1 cellular context compared by ENCODE assay signal in the genomic region with DNA sequence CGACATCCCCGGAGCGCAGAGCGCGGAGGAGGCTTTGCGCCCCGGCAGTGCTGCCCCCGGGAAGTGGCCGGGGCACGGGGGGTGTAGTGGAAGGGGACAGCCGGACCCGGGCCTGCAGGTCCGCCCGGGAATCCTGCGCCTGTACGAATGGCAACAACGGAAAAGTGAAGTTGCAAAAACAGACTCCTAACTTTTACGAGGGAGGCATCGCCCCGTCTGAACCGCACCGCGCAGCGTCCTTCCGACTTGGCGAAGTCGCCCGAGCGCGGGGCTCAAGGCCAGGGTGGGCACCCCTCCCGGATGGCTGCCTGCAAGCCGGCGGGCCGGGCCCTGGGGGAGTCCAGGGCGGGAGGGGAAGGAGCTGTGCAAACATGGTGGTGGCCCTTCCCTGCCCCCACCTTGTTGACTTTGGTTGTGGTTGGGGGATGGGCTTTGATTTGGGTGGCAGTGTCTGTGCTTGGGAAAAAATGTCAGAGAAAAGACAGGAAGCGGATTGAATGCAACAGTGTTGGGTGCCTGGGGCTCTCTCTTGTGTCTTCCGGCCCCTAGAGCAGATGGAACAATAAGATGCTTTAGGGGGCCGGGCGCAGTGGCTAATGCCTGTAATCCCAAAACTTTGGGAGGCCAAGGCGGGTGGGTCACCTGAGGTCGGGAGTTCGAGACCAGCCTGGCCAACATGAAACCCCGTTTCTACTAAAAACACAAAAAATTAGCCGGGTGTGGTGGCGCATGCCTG.
TF ChIP-seq lines count a peak whose summit lies in the region.

No MANE protein-coding gene starts in this region.

TF ChIP-seq in HepG2, 621 proteins besides CTCF, POLR2A, EP300 and RAD21 (continued from another document and continues in another):
- TF ChIP-seq ARHGAP35 (CRISPR knock-in tag; IDR thresholded peaks at IDR 0.05; ENCODE audit: borderline replicate concordance) (peak; percentile 63; the same call in 1 of the 2 replicates), ZFAT (CRISPR knock-in tag; conservative IDR thresholded peaks at IDR 0.05) (0 out of 2 replicates have a peak, but pooled peaks have one; percentile 57), SNAI1 (CRISPR knock-in tag; IDR thresholded peaks at IDR 0.05; ENCODE audit: borderline replicate concordance) (no peak), ZEB1 (IDR thresholded peaks at IDR 0.05; ENCODE audit: insufficient replicate concordance, low read depth) (no peak), RARA (CRISPR knock-in tag; IDR thresholded peaks at IDR 0.05) (peak; percentile 93), ZNF746 (CRISPR knock-in tag; IDR thresholded peaks at IDR 0.05) (peak; percentile 94), SP140L (CRISPR knock-in tag; IDR thresholded peaks at IDR 0.05; ENCODE audit: borderline replicate concordance) (0 out of 2 replicates have a peak, but pooled peaks have one; percentile 77), ZNF570 (CRISPR knock-in tag; IDR thresholded peaks at IDR 0.05; ENCODE audit: borderline replicate concordance) (0 out of 2 replicates have a peak, but pooled peaks have one; percentile 44), SRY (CRISPR knock-in tag; IDR thresholded peaks at IDR 0.05) (peak; percentile 80), NCOA1 (CRISPR knock-in tag; IDR thresholded peaks at IDR 0.05) (no peak), NFYB (CRISPR knock-in tag; IDR thresholded peaks at IDR 0.05) (no peak), KAT7 (CRISPR knock-in tag; IDR thresholded peaks at IDR 0.05; ENCODE audit: borderline replicate concordance) (0 out of 2 replicates have a peak, but pooled peaks have one; percentile 81), ZNF776 (CRISPR knock-in tag; IDR thresholded peaks at IDR 0.05) (no peak; the same call in 1 of the 2 replicates), MXI1 (IDR thresholded peaks at IDR 0.05; ENCODE audit: borderline replicate concordance, low read depth, low read length) (peak; percentile 27; the same call in 1 of the 3 replicates), SMC3 (IDR thresholded peaks at IDR 0.05; ENCODE audit: low read length) (no peak), ZNF367 (CRISPR knock-in tag; IDR thresholded peaks at IDR 0.05; ENCODE audit: borderline replicate concordance) (peak; percentile 92; the same call in 1 of the 2 replicates), MIER2 (CRISPR knock-in tag; IDR thresholded peaks at IDR 0.05) (peak; percentile 86; the same call in 1 of the 2 replicates), KLF15 (CRISPR knock-in tag; IDR thresholded peaks at IDR 0.05; ENCODE audit: borderline replicate concordance) (no peak; the same call in 1 of the 2 replicates), EEA1 (CRISPR knock-in tag; IDR thresholded peaks at IDR 0.05; ENCODE audit: borderline replicate concordance) (no peak; the same call in 1 of the 2 replicates), ZNF556 (CRISPR knock-in tag; IDR thresholded peaks at IDR 0.05; ENCODE audit: borderline replicate concordance) (peak; percentile 93), HOXD1 (CRISPR knock-in tag; IDR thresholded peaks at IDR 0.05) (peak; percentile 75; the same call in 1 of the 2 replicates), ETV5 (CRISPR knock-in tag; IDR thresholded peaks at IDR 0.05; ENCODE audit: borderline replicate concordance) (peak; percentile 91), ZMAT3 (CRISPR knock-in tag; conservative IDR thresholded peaks at IDR 0.05) (peak; percentile 60; the same call in 1 of the 2 replicates), CBX5 (CRISPR knock-in tag; IDR thresholded peaks at IDR 0.05; ENCODE audit: borderline replicate concordance) (peak; percentile 96; the same call in 1 of the 2 replicates), ZSCAN9 (CRISPR knock-in tag; IDR thresholded peaks at IDR 0.05; ENCODE audit: borderline replicate concordance) (no peak; the same call in 1 of the 2 replicates), ZNF30 (CRISPR knock-in tag; IDR thresholded peaks at IDR 0.05) (no peak)
- TF ChIP-seq, protein P1, sequence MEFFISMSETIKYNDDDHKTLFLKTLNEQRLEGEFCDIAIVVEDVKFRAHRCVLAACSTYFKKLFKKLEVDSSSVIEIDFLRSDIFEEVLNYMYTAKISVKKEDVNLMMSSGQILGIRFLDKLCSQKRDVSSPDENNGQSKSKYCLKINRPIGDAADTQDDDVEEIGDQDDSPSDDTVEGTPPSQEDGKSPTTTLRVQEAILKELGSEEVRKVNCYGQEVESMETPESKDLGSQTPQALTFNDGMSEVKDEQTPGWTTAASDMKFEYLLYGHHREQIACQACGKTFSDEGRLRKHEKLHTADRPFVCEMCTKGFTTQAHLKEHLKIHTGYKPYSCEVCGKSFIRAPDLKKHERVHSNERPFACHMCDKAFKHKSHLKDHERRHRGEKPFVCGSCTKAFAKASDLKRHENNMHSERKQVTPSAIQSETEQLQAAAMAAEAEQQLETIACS (CRISPR knock-in tag; IDR thresholded peaks at IDR 0.05), result peak; percentile 18; the same call in 1 of the 2 replicates
- TF ChIP-seq, protein P2, sequence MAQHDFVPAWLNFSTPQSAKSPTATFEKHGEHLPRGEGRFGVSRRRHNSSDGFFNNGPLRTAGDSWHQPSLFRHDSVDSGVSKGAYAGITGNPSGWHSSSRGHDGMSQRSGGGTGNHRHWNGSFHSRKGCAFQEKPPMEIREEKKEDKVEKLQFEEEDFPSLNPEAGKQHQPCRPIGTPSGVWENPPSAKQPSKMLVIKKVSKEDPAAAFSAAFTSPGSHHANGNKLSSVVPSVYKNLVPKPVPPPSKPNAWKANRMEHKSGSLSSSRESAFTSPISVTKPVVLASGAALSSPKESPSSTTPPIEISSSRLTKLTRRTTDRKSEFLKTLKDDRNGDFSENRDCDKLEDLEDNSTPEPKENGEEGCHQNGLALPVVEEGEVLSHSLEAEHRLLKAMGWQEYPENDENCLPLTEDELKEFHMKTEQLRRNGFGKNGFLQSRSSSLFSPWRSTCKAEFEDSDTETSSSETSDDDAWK (CRISPR knock-in tag; IDR thresholded peaks at IDR 0.05), result no peak
- TF ChIP-seq, protein P3, sequence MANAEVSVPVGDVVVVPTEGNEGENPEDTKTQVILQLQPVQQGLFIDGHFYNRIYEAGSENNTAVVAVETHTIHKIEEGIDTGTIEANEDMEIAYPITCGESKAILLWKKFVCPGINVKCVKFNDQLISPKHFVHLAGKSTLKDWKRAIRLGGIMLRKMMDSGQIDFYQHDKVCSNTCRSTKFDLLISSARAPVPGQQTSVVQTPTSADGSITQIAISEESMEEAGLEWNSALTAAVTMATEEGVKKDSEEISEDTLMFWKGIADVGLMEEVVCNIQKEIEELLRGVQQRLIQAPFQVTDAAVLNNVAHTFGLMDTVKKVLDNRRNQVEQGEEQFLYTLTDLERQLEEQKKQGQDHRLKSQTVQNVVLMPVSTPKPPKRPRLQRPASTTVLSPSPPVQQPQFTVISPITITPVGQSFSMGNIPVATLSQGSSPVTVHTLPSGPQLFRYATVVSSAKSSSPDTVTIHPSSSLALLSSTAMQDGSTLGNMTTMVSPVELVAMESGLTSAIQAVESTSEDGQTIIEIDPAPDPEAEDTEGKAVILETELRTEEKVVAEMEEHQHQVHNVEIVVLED (CRISPR knock-in tag; IDR thresholded peaks at IDR 0.05; ENCODE audit: borderline replicate concordance), result peak; percentile 62; the same call in 1 of the 2 replicates
- TF ChIP-seq, protein P4, sequence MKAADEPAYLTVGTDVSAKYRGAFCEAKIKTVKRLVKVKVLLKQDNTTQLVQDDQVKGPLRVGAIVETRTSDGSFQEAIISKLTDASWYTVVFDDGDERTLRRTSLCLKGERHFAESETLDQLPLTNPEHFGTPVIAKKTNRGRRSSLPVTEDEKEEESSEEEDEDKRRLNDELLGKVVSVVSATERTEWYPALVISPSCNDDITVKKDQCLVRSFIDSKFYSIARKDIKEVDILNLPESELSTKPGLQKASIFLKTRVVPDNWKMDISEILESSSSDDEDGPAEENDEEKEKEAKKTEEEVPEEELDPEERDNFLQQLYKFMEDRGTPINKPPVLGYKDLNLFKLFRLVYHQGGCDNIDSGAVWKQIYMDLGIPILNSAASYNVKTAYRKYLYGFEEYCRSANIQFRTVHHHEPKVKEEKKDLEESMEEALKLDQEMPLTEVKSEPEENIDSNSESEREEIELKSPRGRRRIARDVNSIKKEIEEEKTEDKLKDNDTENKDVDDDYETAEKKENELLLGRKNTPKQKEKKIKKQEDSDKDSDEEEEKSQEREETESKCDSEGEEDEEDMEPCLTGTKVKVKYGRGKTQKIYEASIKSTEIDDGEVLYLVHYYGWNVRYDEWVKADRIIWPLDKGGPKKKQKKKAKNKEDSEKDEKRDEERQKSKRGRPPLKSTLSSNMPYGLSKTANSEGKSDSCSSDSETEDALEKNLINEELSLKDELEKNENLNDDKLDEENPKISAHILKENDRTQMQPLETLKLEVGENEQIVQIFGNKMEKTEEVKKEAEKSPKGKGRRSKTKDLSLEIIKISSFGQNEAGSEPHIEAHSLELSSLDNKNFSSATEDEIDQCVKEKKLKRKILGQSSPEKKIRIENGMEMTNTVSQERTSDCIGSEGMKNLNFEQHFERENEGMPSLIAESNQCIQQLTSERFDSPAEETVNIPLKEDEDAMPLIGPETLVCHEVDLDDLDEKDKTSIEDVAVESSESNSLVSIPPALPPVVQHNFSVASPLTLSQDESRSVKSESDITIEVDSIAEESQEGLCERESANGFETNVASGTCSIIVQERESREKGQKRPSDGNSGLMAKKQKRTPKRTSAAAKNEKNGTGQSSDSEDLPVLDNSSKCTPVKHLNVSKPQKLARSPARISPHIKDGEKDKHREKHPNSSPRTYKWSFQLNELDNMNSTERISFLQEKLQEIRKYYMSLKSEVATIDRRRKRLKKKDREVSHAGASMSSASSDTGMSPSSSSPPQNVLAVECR (CRISPR knock-in tag; IDR thresholded peaks at IDR 0.05; ENCODE audit: borderline replicate concordance), result peak; percentile 85; the same call in 1 of the 2 replicates
- TF ChIP-seq, protein P5, sequence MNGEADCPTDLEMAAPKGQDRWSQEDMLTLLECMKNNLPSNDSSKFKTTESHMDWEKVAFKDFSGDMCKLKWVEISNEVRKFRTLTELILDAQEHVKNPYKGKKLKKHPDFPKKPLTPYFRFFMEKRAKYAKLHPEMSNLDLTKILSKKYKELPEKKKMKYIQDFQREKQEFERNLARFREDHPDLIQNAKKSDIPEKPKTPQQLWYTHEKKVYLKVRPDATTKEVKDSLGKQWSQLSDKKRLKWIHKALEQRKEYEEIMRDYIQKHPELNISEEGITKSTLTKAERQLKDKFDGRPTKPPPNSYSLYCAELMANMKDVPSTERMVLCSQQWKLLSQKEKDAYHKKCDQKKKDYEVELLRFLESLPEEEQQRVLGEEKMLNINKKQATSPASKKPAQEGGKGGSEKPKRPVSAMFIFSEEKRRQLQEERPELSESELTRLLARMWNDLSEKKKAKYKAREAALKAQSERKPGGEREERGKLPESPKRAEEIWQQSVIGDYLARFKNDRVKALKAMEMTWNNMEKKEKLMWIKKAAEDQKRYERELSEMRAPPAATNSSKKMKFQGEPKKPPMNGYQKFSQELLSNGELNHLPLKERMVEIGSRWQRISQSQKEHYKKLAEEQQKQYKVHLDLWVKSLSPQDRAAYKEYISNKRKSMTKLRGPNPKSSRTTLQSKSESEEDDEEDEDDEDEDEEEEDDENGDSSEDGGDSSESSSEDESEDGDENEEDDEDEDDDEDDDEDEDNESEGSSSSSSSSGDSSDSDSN (CRISPR knock-in tag; IDR thresholded peaks at IDR 0.05), result peak; percentile 88
- TF ChIP-seq, protein P6, sequence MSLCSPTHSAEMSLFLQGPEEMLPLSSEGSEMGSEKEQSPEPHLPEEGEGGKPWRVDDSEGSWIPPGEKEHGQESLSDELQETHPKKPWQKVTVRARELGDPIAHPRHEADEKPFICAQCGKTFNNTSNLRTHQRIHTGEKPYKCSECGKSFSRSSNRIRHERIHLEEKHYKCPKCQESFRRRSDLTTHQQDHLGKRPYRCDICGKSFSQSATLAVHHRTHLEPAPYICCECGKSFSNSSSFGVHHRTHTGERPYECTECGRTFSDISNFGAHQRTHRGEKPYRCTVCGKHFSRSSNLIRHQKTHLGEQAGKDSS (CRISPR knock-in tag; IDR thresholded peaks at IDR 0.05; ENCODE audit: borderline replicate concordance, low read depth), result peak; percentile 93; the same call in 1 of the 2 replicates
- TF ChIP-seq, protein P7, sequence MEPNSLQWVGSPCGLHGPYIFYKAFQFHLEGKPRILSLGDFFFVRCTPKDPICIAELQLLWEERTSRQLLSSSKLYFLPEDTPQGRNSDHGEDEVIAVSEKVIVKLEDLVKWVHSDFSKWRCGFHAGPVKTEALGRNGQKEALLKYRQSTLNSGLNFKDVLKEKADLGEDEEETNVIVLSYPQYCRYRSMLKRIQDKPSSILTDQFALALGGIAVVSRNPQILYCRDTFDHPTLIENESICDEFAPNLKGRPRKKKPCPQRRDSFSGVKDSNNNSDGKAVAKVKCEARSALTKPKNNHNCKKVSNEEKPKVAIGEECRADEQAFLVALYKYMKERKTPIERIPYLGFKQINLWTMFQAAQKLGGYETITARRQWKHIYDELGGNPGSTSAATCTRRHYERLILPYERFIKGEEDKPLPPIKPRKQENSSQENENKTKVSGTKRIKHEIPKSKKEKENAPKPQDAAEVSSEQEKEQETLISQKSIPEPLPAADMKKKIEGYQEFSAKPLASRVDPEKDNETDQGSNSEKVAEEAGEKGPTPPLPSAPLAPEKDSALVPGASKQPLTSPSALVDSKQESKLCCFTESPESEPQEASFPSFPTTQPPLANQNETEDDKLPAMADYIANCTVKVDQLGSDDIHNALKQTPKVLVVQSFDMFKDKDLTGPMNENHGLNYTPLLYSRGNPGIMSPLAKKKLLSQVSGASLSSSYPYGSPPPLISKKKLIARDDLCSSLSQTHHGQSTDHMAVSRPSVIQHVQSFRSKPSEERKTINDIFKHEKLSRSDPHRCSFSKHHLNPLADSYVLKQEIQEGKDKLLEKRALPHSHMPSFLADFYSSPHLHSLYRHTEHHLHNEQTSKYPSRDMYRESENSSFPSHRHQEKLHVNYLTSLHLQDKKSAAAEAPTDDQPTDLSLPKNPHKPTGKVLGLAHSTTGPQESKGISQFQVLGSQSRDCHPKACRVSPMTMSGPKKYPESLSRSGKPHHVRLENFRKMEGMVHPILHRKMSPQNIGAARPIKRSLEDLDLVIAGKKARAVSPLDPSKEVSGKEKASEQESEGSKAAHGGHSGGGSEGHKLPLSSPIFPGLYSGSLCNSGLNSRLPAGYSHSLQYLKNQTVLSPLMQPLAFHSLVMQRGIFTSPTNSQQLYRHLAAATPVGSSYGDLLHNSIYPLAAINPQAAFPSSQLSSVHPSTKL (CRISPR knock-in tag; IDR thresholded peaks at IDR 0.05), result peak; percentile 90
- TF ChIP-seq, protein P8, sequence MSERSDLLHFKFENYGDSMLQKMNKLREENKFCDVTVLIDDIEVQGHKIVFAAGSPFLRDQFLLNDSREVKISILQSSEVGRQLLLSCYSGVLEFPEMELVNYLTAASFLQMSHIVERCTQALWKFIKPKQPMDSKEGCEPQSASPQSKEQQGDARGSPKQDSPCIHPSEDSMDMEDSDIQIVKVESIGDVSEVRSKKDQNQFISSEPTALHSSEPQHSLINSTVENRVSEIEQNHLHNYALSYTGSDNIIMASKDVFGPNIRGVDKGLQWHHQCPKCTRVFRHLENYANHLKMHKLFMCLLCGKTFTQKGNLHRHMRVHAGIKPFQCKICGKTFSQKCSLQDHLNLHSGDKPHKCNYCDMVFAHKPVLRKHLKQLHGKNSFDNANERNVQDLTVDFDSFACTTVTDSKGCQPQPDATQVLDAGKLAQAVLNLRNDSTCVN (CRISPR knock-in tag; IDR thresholded peaks at IDR 0.05; ENCODE audit: borderline replicate concordance), result peak; percentile 87; the same call in 1 of the 2 replicates
- TF ChIP-seq, protein P9, sequence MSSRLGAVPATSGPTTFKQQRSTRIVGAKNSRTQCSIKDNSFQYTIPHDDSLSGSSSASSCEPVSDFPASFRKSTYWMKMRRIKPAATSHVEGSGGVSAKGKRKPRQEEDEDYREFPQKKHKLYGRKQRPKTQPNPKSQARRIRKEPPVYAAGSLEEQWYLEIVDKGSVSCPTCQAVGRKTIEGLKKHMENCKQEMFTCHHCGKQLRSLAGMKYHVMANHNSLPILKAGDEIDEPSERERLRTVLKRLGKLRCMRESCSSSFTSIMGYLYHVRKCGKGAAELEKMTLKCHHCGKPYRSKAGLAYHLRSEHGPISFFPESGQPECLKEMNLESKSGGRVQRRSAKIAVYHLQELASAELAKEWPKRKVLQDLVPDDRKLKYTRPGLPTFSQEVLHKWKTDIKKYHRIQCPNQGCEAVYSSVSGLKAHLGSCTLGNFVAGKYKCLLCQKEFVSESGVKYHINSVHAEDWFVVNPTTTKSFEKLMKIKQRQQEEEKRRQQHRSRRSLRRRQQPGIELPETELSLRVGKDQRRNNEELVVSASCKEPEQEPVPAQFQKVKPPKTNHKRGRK (CRISPR knock-in tag; IDR thresholded peaks at IDR 0.05), result no peak
